Comparison of ENCODE assay signal across 8 cellular contexts in genomic region chr6:3751019-3751729, GRCh38. TPM values are rescaled to one million over a fixed set of nuclear protein-coding genes. Genes with fewer than 3 reads are reported as not detected.
A peak's percentile ranks its signal among the peaks of the same experiment; 100 is the strongest.
DNase-seq lines count a peak whose midpoint lies in the region; TF ChIP-seq lines count a peak whose summit lies in the region.

A gene with protein sequence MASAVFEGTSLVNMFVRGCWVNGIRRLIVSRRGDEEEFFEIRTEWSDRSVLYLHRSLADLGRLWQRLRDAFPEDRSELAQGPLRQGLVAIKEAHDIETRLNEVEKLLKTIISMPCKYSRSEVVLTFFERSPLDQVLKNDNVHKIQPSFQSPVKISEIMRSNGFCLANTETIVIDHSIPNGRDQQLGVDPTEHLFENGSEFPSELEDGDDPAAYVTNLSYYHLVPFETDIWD (minus strand): TSS chr6:3751713. CDS start chr6:3751531, 182 bp downstream.

- peak within 1 kb of the TSS; percentile 55 for H3K4me3 Mint-ChIP-seq in activated naive CD4-positive, alpha-beta T cell treated with anti-CD3 and anti-CD28 coated beads for 36 hours

- H3K9me3 Mint-ChIP-seq in activated naive CD4-positive, alpha-beta T cell treated with anti-CD3 and anti-CD28 coated beads for 36 hours: no peaks in the 10 kb centered on the region

- CTCF ChIA-PET in activated naive CD4-positive, alpha-beta T cell treated with anti-CD3 and anti-CD28 coated beads for 36 hours (lab: Charles Lee): no interaction called here

- no peaks in the 10 kb centered on the region for H3K36me3 Mint-ChIP-seq in activated naive CD4-positive, alpha-beta T cell treated with anti-CD3 and anti-CD28 coated beads for 36 hours (ENCODE audit: low read depth)

- H3K4me1 Mint-ChIP-seq in activated naive CD4-positive, alpha-beta T cell treated with anti-CD3 and anti-CD28 coated beads for 36 hours (ENCODE audit: low read depth): no peaks in the 10 kb centered on the region

- no peak for TF ChIP-seq POLR2A in erythroblast (IDR thresholded peaks at IDR 0.05; ENCODE audit: low read length)

- peak; percentile 69 for DNase-seq in activated effector memory CD4-positive, alpha-beta T cell treated with anti-CD3 and anti-CD28 coated beads, Interleukin-2, amount 50 U/mL, for 16 hours
- DNase-seq in activated effector memory CD4-positive, alpha-beta T cell treated with Interleukin-2 at 50 U/mL for 16 hours: no peak
- DNase-seq in HK-2 (ENCODE audit: unreplicated experiment) (peak; percentile 28), cardiac septum (ENCODE audit: low spot score) (no peak), posterior vena cava (ENCODE audit: low spot score) (peak; percentile 86), erythroblast (lab: John Stamatoyannopoulos, UW) (no peak), SKM-1 treated with dmso at 0.1 percent for 144 hours (lab: John Stamatoyannopoulos, UW; ENCODE audit: unreplicated experiment) (no peak)
- DNase-seq in activated naive CD4-positive, alpha-beta T cell treated with anti-CD3 and anti-CD28 coated beads for 36 hours: peak; percentile 44

- no peak within 1 kb of the TSS for H3K27ac Mint-ChIP-seq in activated naive CD4-positive, alpha-beta T cell treated with anti-CD3 and anti-CD28 coated beads for 36 hours

- intact Hi-C loops in activated naive CD4-positive, alpha-beta T cell treated with anti-CD3 and anti-CD28 coated beads for 36 hours (cut with micrococcal nuclease): loop anchor here (1.0 to 5.0 kb wide), 2 partner anchors 384 to 1026 kb away; partner anchors contain the start of genes CDYL and ECI2
- intact Hi-C loops in cardiac septum (cut with DNase I) (loop anchor here (2.0 to 5.0 kb wide), 2 partner anchors 61 to 76 kb away; no protein-coding TSS in a partner anchor), posterior vena cava (cut with DNase I) (loop anchor here (5.0 kb wide), 2 partner anchors 51 to 76 kb away; no protein-coding TSS in a partner anchor)

- peaks cover 33% of the 10 kb centered on the region for H3K27me3 Mint-ChIP-seq in activated naive CD4-positive, alpha-beta T cell treated with anti-CD3 and anti-CD28 coated beads for 36 hours (ENCODE audit: low read depth)

RNA-seq across cellular contexts. Expression of the gene that starts here (rescaled TPM):
- under 1 TPM; 0.17 to 0.36 TPM for total RNA-seq in activated naive CD4-positive, alpha-beta T cell treated with anti-CD3 and anti-CD28 coated beads for 36 hours
- total RNA-seq in cardiac septum: 31.7 TPM
- 100 to 1,000 TPM in 1 of 2 donors, 10 to 100 TPM in 1; 99.5 to 103 TPM for total RNA-seq in posterior vena cava

Comparison
In these comparisons a context has a peak if more than half of its experiments do, and no peak if none do; other contexts are left out.
1. RNA of the gene that starts here (total RNA-seq): 99.5 to 103 TPM in posterior vena cava and 31.7 TPM in cardiac septum (single experiment); 0.17 to 0.36 TPM in activated naive CD4-positive, alpha-beta T cell treated with anti-CD3 and anti-CD28 coated beads for 36 hours; every median in the first group is over 10 times any median in the second.
2. DNase-seq: peak in activated effector memory CD4-positive, alpha-beta T cell treated with anti-CD3 and anti-CD28 coated beads, Interleukin-2, amount 50 U/mL, for 16 hours (single experiment), HK-2 (single experiment) and posterior vena cava (single experiment); none in activated effector memory CD4-positive, alpha-beta T cell treated with Interleukin-2 at 50 U/mL for 16 hours (single experiment), cardiac septum (single experiment), erythroblast (0 of 2) and SKM-1 treated with dmso at 0.1 percent for 144 hours (single experiment).
3. Peak in DNase-seq in activated naive CD4-positive, alpha-beta T cell treated with anti-CD3 and anti-CD28 coated beads for 36 hours; RNA of the gene not detected or under 1 TPM.